In the genomic region with DNA sequence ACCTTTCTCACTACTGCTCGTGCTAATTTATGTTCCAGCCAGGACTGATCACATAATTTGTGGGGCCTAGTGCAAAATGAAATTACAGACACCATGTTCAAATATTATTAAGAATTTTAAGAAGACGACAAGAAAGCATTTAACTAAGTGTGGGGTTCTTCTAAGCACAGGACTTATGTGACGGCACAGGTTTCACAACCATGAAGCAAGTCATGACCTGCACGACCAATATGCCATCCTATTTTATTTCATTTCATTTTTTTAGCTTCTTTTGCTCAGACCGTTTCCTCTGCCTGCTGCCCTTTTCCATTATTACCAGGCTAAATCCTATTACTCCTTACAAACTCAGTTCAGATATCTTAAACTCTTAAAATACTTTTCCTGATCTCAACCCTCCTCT, we compare ENCODE assay signal across 27 cellular contexts.
"Had no signal": no experiment of that assay in that cellular context is flagged by ENCODE, and none has a peak within 500 bp of the region (broad histone marks: within the 10 kb centered on the region; RNA-seq: fewer than 3 reads in every experiment).

No MANE protein-coding gene starts in this region.

- ATAC-seq: esophagus mucosa; heart right ventricle; left cardiac atrium; left lung; naive thymus-derived CD4-positive, alpha-beta T cell; sciatic nerve; stimulated activated effector memory CD8-positive, alpha-beta T cell treated with anti-CD3 and anti-CD28 coated beads, Interleukin-12 subunit alpha, Interleukin-12 subunit beta, amount 100 ng/mL, for 72 hours had no signal

- H3K4me1 ChIP-seq: heart right ventricle, left lung, neural progenitor cell, parathyroid adenoma, prostate gland, right atrium auricular region, stomach, thyroid gland had no signal

- DNase-seq: dorsolateral prefrontal cortex; effector CD4-positive, alpha-beta T cell; foreskin melanocyte; glutamatergic neuron; heart right ventricle; hippocampal formation; left cardiac atrium; left lung; mesendoderm; midbrain; naive thymus-derived CD4-positive, alpha-beta T cell; stimulated activated CD4-positive, alpha-beta T cell treated with anti-CD3 and anti-CD28 coated beads, Interleukin-12 subunit alpha, Interleukin-12 subunit beta, amount 100 ng/mL, for 4 hours; stimulated activated CD4-positive, alpha-beta T cell treated with anti-CD3 and anti-CD28 coated beads, Interleukin-1b, Interleukin-23, amount 100 ng/mL, for 48 hours; stimulated activated CD4-positive, alpha-beta T cell treated with anti-CD3 and anti-CD28 coated beads, Interleukin-4, amount 100 ng/mL, for 24 hours; stimulated activated naive CD4-positive, alpha-beta T cell treated with Interleukin-2 at 50 U/mL for 16 hours; stomach; thyroid gland; trophoblast cell had no signal

- H3K36me3 ChIP-seq: heart right ventricle, left lung, neural progenitor cell, prostate gland, right atrium auricular region, stomach, thyroid gland had no signal

- H3K9ac ChIP-seq: neural progenitor cell, parathyroid adenoma had no signal

- H3K27ac ChIP-seq: dorsolateral prefrontal cortex, epithelial cell of prostate, heart right ventricle, left lung, neural progenitor cell, parathyroid adenoma, prostate gland, right atrium auricular region, stomach, thyroid gland had no signal

- H2AFZ ChIP-seq: neural progenitor cell, parathyroid adenoma had no signal

- H3K4me2 ChIP-seq: neural progenitor cell, smooth muscle cell had no signal

- H3K79me2 ChIP-seq: parathyroid adenoma had no signal

- H3K4me3 ChIP-seq: dorsolateral prefrontal cortex, heart right ventricle, left lung, neural progenitor cell, prostate gland, right atrium auricular region, smooth muscle cell, stomach, thyroid gland had no signal

- H3K9me3 ChIP-seq: prostate gland, right atrium auricular region, thyroid gland had no signal

- H3K27me3 ChIP-seq: dorsolateral prefrontal cortex, heart right ventricle, left lung, neural progenitor cell, right atrium auricular region, stomach, thyroid gland had no signal
